1 cellular context compared by ENCODE assay signal in genomic region chr6:163386329-163386910, GRCh38.
TF ChIP-seq lines count a peak whose summit lies in the region.

No MANE protein-coding gene starts in this region.

TF ChIP-seq in K562, 482 proteins besides CTCF, POLR2A, EP300 and RAD21 (continued from another document):
- TF ChIP-seq RERE (CRISPR knock-in tag; IDR thresholded peaks at IDR 0.05; ENCODE audit: borderline replicate concordance): no peak
- peak; percentile 88 for TF ChIP-seq CBX8 (IDR thresholded peaks at IDR 0.05; ENCODE audit: borderline replicate concordance, extremely low read depth, low read depth, low read length, poor library complexity, severe bottlenecking)
TF ChIP-seq in K562: peak in this region for 2.
